ENCODE assay signal across 21 cellular contexts in genomic region chr4:62913065-62913464, GRCh38.
DNase-seq lines count a peak whose midpoint lies in the region; ATAC-seq and TF ChIP-seq lines count a peak whose summit lies in the region.
"Had no signal": no experiment of that assay in that cellular context is flagged by ENCODE, and none has a peak within 500 bp of the region (broad histone marks: within the 10 kb centered on the region; RNA-seq: fewer than 3 reads in every experiment).

No MANE protein-coding gene starts in this region.

- POLR2A ChIA-PET in CD4-positive, alpha-beta T cell (lab: Charles Lee): no interaction called here
- POLR2A ChIA-PET in MCF 10A (lab: Yijun Ruan, JAX): no interaction called here

- no peaks in the 10 kb centered on the region for H3K4me1 ChIP-seq in MM.1S (ENCODE audit: low read length)
- H3K4me1 ChIP-seq: A549; BLaER1 treated with 17β-estradiol and CSF1 and Interleukin-3, amounts not matched to agents 10 nM and 100 nM had no signal

- H3K27me3 ChIP-seq in MM.1S (replicated peaks; ENCODE audit: insufficient read depth, low read length): no peaks in the 10 kb centered on the region
- no peaks in the 10 kb centered on the region for H3K27me3 ChIP-seq in CD4-positive, alpha-beta T cell (ENCODE audit: control insufficient read depth, insufficient read depth, low read length)
- H3K27me3 ChIP-seq: BLaER1 treated with 17β-estradiol and CSF1 and Interleukin-3, amounts not matched to agents 10 nM and 100 nM had no signal

- H3K4me3 ChIP-seq in MM.1S (ENCODE audit: low read length) (no peak overlapping the region), SK-N-MC (peak overlapping the region; percentile 48; the same call in 1 of the 2 replicates)
- H3K4me3 ChIP-seq: A549; BLaER1 treated with 17β-estradiol and CSF1 and Interleukin-3, amounts not matched to agents 10 nM and 100 nM; GM12878 had no signal

- no peaks in the 10 kb centered on the region for H3K9me2 ChIP-seq in MM.1S (replicated peaks; ENCODE audit: insufficient read depth, low read length)

- no TSS peak for BruUV-seq in MCF 10A (replicated peaks; lab: Mats Ljungman, UMichigan)

- CTCF ChIA-PET in CD4-positive, alpha-beta T cell (lab: Charles Lee): no interaction called here
- CTCF ChIA-PET in MCF 10A (lab: Yijun Ruan, JAX): no interaction called here

- no peaks in the 10 kb centered on the region for H3K27me3 Mint-ChIP-seq in CD4-positive, alpha-beta T cell
- no peaks in the 10 kb centered on the region for H3K27me3 Mint-ChIP-seq in MCF 10A (ENCODE audit: insufficient read depth, unreplicated experiment)
- H3K27me3 Mint-ChIP-seq: B cell; CD4-positive, alpha-beta memory T cell had no signal

- no peaks in the 10 kb centered on the region for H3K36me3 Mint-ChIP-seq in CD4-positive, alpha-beta T cell (ENCODE audit: low read depth)
- H3K36me3 Mint-ChIP-seq in MCF 10A (ENCODE audit: insufficient read depth, unreplicated experiment): no peaks in the 10 kb centered on the region
- H3K36me3 Mint-ChIP-seq: CD4-positive, alpha-beta memory T cell; CD8-positive, alpha-beta memory T cell had no signal

- H3K79me2 ChIP-seq in MM.1S (ENCODE audit: low read length): no peaks in the 10 kb centered on the region

- no peak for DNase-seq in MM.1S
- DNase-seq in OCI-M1 (lab: John Stamatoyannopoulos, UW): peak; percentile 21
- no peak for DNase-seq in SK-N-MC (ENCODE audit: low read depth, low spot score)
- DNase-seq in CD4-positive, alpha-beta T cell: no peak
- no peak for DNase-seq in MCF 10A (ENCODE audit: unreplicated experiment)
- no peak for DNase-seq in NCI-H446 (lab: John Stamatoyannopoulos, UW)
- no peak for DNase-seq in hepatic stellate cell (ENCODE audit: low spot score)
- DNase-seq: AML-193; CD4-positive, alpha-beta memory T cell; CD8-positive, alpha-beta memory T cell; DMS 273 treated with DMSO at 0.1 percent for 48 hours; DMS79; DND-41; EL; GDM1 had no signal

- H3K36me3 ChIP-seq in MM.1S (replicated peaks; ENCODE audit: insufficient read depth, low read length) (no peaks in the 10 kb centered on the region), SK-N-MC (ENCODE audit: insufficient read depth, low read length) (no peaks in the 10 kb centered on the region)
- H3K36me3 ChIP-seq: BLaER1 treated with 17β-estradiol and CSF1 and Interleukin-3, amounts not matched to agents 10 nM and 100 nM had no signal

- H3K4me1 Mint-ChIP-seq in CD4-positive, alpha-beta T cell (ENCODE audit: low read depth): no peaks in the 10 kb centered on the region
- H3K4me1 Mint-ChIP-seq in MCF 10A (ENCODE audit: insufficient read depth, unreplicated experiment): peaks cover 5% of the 10 kb centered on the region
- H3K4me1 Mint-ChIP-seq: B cell; CD4-positive, alpha-beta memory T cell; CD8-positive, alpha-beta memory T cell had no signal

- intact Hi-C loops in CD4-positive, alpha-beta T cell (cut with DNase I, micrococcal nuclease): no loop called here
- intact Hi-C loops in MCF 10A (cut with micrococcal nuclease): no loop called here

- 0 out of 2 replicates have a peak overlapping the region, but pooled peaks have one; percentile 54 for H2AFZ ChIP-seq in MM.1S (ENCODE audit: low read length)

- ATAC-seq in CD4-positive, alpha-beta T cell (ENCODE audit: poor library complexity): no peak
- ATAC-seq: A549, GM12878 had no signal

- no peaks in the 10 kb centered on the region for H3F3A ChIP-seq in MM.1S (ENCODE audit: insufficient read depth, low read length)

- H3K9ac ChIP-seq in MM.1S (ENCODE audit: low read length) (no peak overlapping the region), SK-N-MC (ENCODE audit: insufficient read length) (no peak overlapping the region)
- H3K9ac ChIP-seq: BLaER1 treated with 17β-estradiol and CSF1 and Interleukin-3, amounts not matched to agents 10 nM and 100 nM had no signal

- H3K27ac ChIP-seq in 22Rv1: peak overlapping the region; percentile 38
- H3K27ac ChIP-seq in MM.1S (ENCODE audit: low read length): no peak overlapping the region
- no peak overlapping the region for H3K27ac ChIP-seq in SK-N-MC
- H3K27ac ChIP-seq in CD4-positive, alpha-beta T cell (ENCODE audit: low read depth, low read length): no peak overlapping the region
- H3K27ac ChIP-seq: A549; BLaER1 treated with 17β-estradiol and CSF1 and Interleukin-3, amounts not matched to agents 10 nM and 100 nM; C4-2B had no signal

- H3K27ac Mint-ChIP-seq in CD4-positive, alpha-beta T cell: no peak overlapping the region
- no peak overlapping the region for H3K27ac Mint-ChIP-seq in MCF 10A (ENCODE audit: low read depth, unreplicated experiment)
- H3K27ac Mint-ChIP-seq: B cell; CD4-positive, alpha-beta memory T cell; CD8-positive, alpha-beta memory T cell had no signal

- no peak overlapping the region for H3K4me2 ChIP-seq in MM.1S (ENCODE audit: low read depth, low read length)
- H3K4me2 ChIP-seq: A549; BLaER1 treated with 17β-estradiol and CSF1 and Interleukin-3, amounts not matched to agents 10 nM and 100 nM had no signal

- H3K9me3 ChIP-seq in MM.1S (replicated peaks; ENCODE audit: insufficient read depth, low read length) (no peaks in the 10 kb centered on the region), SK-N-MC (ENCODE audit: low read depth, low read length) (no peaks in the 10 kb centered on the region)
- no peaks in the 10 kb centered on the region for H3K9me3 ChIP-seq in CD4-positive, alpha-beta T cell (ENCODE audit: control insufficient read depth, low read length)
- H3K9me3 ChIP-seq: A549; BLaER1 treated with 17β-estradiol and CSF1 and Interleukin-3, amounts not matched to agents 10 nM and 100 nM had no signal

- TF ChIP-seq CTCF in 22Rv1 (IDR thresholded peaks at IDR 0.05) (no peak), MM.1S (IDR thresholded peaks at IDR 0.05; ENCODE audit: low read length) (no peak), MCF 10A (IDR thresholded peaks at IDR 0.05; ENCODE audit: unreplicated experiment) (no peak)
- TF ChIP-seq CTCF in CD4-positive, alpha-beta T cell (IDR thresholded peaks at IDR 0.05): no peak

- H4K20me1 ChIP-seq in MM.1S (ENCODE audit: insufficient read depth, low read length): no peaks in the 10 kb centered on the region
- H4K20me1 ChIP-seq: BLaER1 treated with 17β-estradiol and CSF1 and Interleukin-3, amounts not matched to agents 10 nM and 100 nM had no signal

- H3K4me3 Mint-ChIP-seq in CD4-positive, alpha-beta T cell: no peak overlapping the region
- H3K4me3 Mint-ChIP-seq in MCF 10A (ENCODE audit: unreplicated experiment): no peak overlapping the region
- H3K4me3 Mint-ChIP-seq: B cell; CD4-positive, alpha-beta memory T cell; CD8-positive, alpha-beta memory T cell had no signal

- peaks cover 11% of the 10 kb centered on the region for H3K9me3 Mint-ChIP-seq in CD4-positive, alpha-beta T cell
- peaks cover 6% of the 10 kb centered on the region for H3K9me3 Mint-ChIP-seq in MCF 10A (ENCODE audit: unreplicated experiment)
